ENCODE assay signal across 13 cellular contexts in the genomic region with DNA sequence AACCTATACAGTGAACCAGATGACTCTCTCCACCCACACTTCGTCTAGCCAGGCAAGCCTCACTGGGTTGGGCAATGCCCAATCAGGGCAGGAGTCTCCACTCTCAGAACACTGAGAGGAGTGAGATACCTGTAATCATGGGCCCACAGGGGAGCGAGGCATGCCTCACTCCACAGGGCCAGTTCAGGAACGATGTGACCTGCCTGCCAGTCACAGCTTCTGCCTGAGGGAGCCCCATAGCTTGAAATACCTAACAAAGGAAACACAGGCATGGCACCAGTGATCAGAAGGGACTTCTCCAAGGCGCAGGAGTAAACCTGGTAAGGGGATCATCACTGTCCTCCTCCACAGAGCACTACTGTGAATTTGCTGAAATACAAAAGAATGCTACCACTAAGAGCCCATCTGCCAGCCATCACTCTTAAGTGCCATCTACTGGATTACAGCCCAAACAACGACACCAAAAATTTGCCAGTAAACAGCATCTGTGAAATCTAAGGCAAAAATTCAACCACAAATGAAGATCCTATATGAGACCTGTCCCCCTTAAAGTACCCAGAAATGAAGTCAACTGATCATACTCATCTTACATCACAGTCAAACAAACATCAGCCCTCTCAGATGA.
DNase-seq lines count a peak whose midpoint lies in the region; ATAC-seq and TF ChIP-seq lines count a peak whose summit lies in the region.
"Had no signal": no experiment of that assay in that cellular context is flagged by ENCODE, and none has a peak within 500 bp of the region (broad histone marks: within the 10 kb centered on the region; RNA-seq: fewer than 3 reads in every experiment).

No MANE protein-coding gene starts in this region.

- ATAC-seq in body of pancreas = no peak
- ATAC-seq: A549; naive thymus-derived CD4-positive, alpha-beta T cell had no signal

- no peaks in the 10 kb centered on the region for H3K27me3 Mint-ChIP-seq in neural progenitor cell (ENCODE audit: insufficient read depth, low read depth)
- H3K27me3 Mint-ChIP-seq: naive thymus-derived CD4-positive, alpha-beta T cell had no signal

- intact Hi-C loops in body of pancreas (cut with DNase I) = no loop called here
- intact Hi-C loops in transverse colon (cut with DNase I; ENCODE audit: low total_unique reads) = no loop called here

- no peaks in the 10 kb centered on the region for H3K4me1 Mint-ChIP-seq in neural progenitor cell
- H3K4me1 Mint-ChIP-seq: naive thymus-derived CD4-positive, alpha-beta T cell had no signal

- no peak overlapping the region for H3K4me3 Mint-ChIP-seq in neural progenitor cell
- H3K4me3 Mint-ChIP-seq: naive thymus-derived CD4-positive, alpha-beta T cell had no signal

- WGBS in body of pancreas, 2 donors = 46 to 49% methylated on average over 2 to 5 of the region's 5 CpGs
- WGBS in transverse colon (ENCODE audit: low coverage in 1 of 2), 2 donors = 68% methylated on average over 5 of the region's 5 CpGs; no CpG with 5 or more reads in 1 of the 2 donors

- H3K79me2 ChIP-seq in neural progenitor cell (ENCODE audit: low read depth) = no peaks in the 10 kb centered on the region

- no peak overlapping the region for H3K9ac ChIP-seq in neural progenitor cell

- H3K36me3 ChIP-seq in neural progenitor cell (no peaks in the 10 kb centered on the region), body of pancreas (replicated peaks in 1 of 2; ENCODE audit: insufficient read depth in 1 of 2, low read depth in 2 of 2) (no peaks in the 10 kb centered on the region), transverse colon (no peaks in the 10 kb centered on the region)
- H3K36me3 ChIP-seq: thoracic aorta had no signal

- no peaks in the 10 kb centered on the region for H4K20me1 ChIP-seq in neural progenitor cell (ENCODE audit: low read depth)

- no peaks in the 10 kb centered on the region for H3K4me1 ChIP-seq in neural progenitor cell
- no peaks in the 10 kb centered on the region for H3K4me1 ChIP-seq in body of pancreas
- H3K4me1 ChIP-seq in transverse colon = no peaks in the 10 kb centered on the region
- H3K4me1 ChIP-seq: A549 had no signal

- no peak overlapping the region for H3K4me3 ChIP-seq in neural progenitor cell
- H3K4me3 ChIP-seq in body of pancreas = no peak overlapping the region
- no peak overlapping the region for H3K4me3 ChIP-seq in transverse colon
- H3K4me3 ChIP-seq: A549, thoracic aorta had no signal

- peak overlapping the region; percentile 83 for H2AFZ ChIP-seq in neural progenitor cell (replicated peaks)

- TF ChIP-seq POLR2A in body of pancreas (IDR thresholded peaks at IDR 0.05) (no peak), transverse colon (IDR thresholded peaks at IDR 0.05) (no peak)

- H3K36me3 Mint-ChIP-seq in neural progenitor cell = no peaks in the 10 kb centered on the region
- H3K36me3 Mint-ChIP-seq: naive thymus-derived CD4-positive, alpha-beta T cell had no signal

- H3K9me3 ChIP-seq in neural progenitor cell (ENCODE audit: low read depth) (no peaks in the 10 kb centered on the region), body of pancreas (no peaks in the 10 kb centered on the region), transverse colon (no peaks in the 10 kb centered on the region)
- H3K9me3 ChIP-seq: A549, thoracic aorta had no signal

- no peak overlapping the region for H3K4me2 ChIP-seq in neural progenitor cell
- H3K4me2 ChIP-seq: A549 had no signal

- TF ChIP-seq CTCF in neural progenitor cell (IDR thresholded peaks at IDR 0.05) (peak; percentile 55), body of pancreas (IDR thresholded peaks at IDR 0.05) (no peak), transverse colon (IDR thresholded peaks at IDR 0.05) (no peak)

- H3K27me3 ChIP-seq in neural progenitor cell (no peaks in the 10 kb centered on the region), body of pancreas (no peaks in the 10 kb centered on the region), transverse colon (no peaks in the 10 kb centered on the region)

- H3K9me3 Mint-ChIP-seq in neural progenitor cell = no peaks in the 10 kb centered on the region

- H3K27ac ChIP-seq in neural progenitor cell (no peak overlapping the region), body of pancreas (no peak overlapping the region), transverse colon (no peak overlapping the region)
- H3K27ac ChIP-seq: A549, HL-60, thoracic aorta had no signal

- TF ChIP-seq EP300 in transverse colon (IDR thresholded peaks at IDR 0.05; ENCODE audit: low read depth) = no peak

- H3K27ac Mint-ChIP-seq in neural progenitor cell = peak overlapping the region; percentile 25

- DNase-seq in NCI-H1092 treated with DMSO at 0.1 percent for 48 hours (lab: John Stamatoyannopoulos, UW) (peak; percentile 13), NCI-H1092 (lab: John Stamatoyannopoulos, UW) (no peak), NCI-H146 treated with DMSO at 0.1 percent for 48 hours (lab: John Stamatoyannopoulos, UW; ENCODE audit: unreplicated experiment) (peak; percentile 6), SK-N-DZ (ENCODE audit: low spot score) (peak; percentile 31), neural progenitor cell (ENCODE audit: low spot score) (peak; percentile 48), body of pancreas (no peak), HCEC 1CT (no peak), transverse colon (no peak)
- DNase-seq: naive thymus-derived CD4-positive, alpha-beta T cell; NCI-H187 treated with DMSO at 0.1 percent for 48 hours had no signal

- in situ Hi-C loops in transverse colon (cut with MboI; ENCODE audit: low pct_ligation_motif_present in 1 of 4, low pct_unique_long_range_greater_than_20kb in 1 of 4, low sequenced_read_pairs in 3 of 4) = loop anchor here in 1 of 4 donors (25.0 kb wide), 1 partner anchor 715 kb away; no protein-coding TSS in a partner anchor

- H3F3A ChIP-seq in neural progenitor cell (ENCODE audit: low read depth) = no peaks in the 10 kb centered on the region

Comparison
In these comparisons a context has a peak if more than half of its experiments do, and no peak if none do; other contexts are left out.
1. DNase-seq: peak in NCI-H1092 treated with DMSO at 0.1 percent for 48 hours (single experiment), NCI-H146 treated with DMSO at 0.1 percent for 48 hours (single experiment), SK-N-DZ (single experiment) and neural progenitor cell (single experiment); none in NCI-H1092 (single experiment), body of pancreas (0 of 4), HCEC 1CT (single experiment) and transverse colon (single experiment).